2 cellular contexts compared by ENCODE assay signal in genomic region chr2:219452361-219453317, GRCh38.
A peak's percentile ranks its signal among the peaks of the same experiment; 100 is the strongest.
TF ChIP-seq lines count a peak whose summit lies in the region.

No MANE protein-coding gene starts in this region.

TF ChIP-seq in Ishikawa, 13 proteins besides CTCF, POLR2A, EP300 and RAD21:
- TF ChIP-seq FOXM1 (IDR thresholded peaks at IDR 0.05; ENCODE audit: borderline replicate concordance, low read depth) (no peak), NFIC (IDR thresholded peaks at IDR 0.05) (peak; percentile 89), CREB1 (IDR thresholded peaks at IDR 0.05; ENCODE audit: low read depth) (no peak), ZBTB7A (IDR thresholded peaks at IDR 0.05; ENCODE audit: low read depth) (peak; percentile 52; the same call in 1 of the 2 replicates), EGR1 (IDR thresholded peaks at IDR 0.05) (no peak), USF1 (IDR thresholded peaks at IDR 0.05) (no peak), CEBPB (IDR thresholded peaks at IDR 0.05) (no peak), TAF1 (IDR thresholded peaks at IDR 0.05; ENCODE audit: low read depth) (no peak), TCF12 (IDR thresholded peaks at IDR 0.05; ENCODE audit: low read depth) (peak; percentile 48), YY1 (IDR thresholded peaks at IDR 0.05; ENCODE audit: low read depth) (peak; percentile 27; the same call in 1 of the 2 replicates), TEAD4 (IDR thresholded peaks at IDR 0.05) (peak; percentile 35; the same call in 1 of the 2 replicates)
- TF ChIP-seq, protein P1, sequence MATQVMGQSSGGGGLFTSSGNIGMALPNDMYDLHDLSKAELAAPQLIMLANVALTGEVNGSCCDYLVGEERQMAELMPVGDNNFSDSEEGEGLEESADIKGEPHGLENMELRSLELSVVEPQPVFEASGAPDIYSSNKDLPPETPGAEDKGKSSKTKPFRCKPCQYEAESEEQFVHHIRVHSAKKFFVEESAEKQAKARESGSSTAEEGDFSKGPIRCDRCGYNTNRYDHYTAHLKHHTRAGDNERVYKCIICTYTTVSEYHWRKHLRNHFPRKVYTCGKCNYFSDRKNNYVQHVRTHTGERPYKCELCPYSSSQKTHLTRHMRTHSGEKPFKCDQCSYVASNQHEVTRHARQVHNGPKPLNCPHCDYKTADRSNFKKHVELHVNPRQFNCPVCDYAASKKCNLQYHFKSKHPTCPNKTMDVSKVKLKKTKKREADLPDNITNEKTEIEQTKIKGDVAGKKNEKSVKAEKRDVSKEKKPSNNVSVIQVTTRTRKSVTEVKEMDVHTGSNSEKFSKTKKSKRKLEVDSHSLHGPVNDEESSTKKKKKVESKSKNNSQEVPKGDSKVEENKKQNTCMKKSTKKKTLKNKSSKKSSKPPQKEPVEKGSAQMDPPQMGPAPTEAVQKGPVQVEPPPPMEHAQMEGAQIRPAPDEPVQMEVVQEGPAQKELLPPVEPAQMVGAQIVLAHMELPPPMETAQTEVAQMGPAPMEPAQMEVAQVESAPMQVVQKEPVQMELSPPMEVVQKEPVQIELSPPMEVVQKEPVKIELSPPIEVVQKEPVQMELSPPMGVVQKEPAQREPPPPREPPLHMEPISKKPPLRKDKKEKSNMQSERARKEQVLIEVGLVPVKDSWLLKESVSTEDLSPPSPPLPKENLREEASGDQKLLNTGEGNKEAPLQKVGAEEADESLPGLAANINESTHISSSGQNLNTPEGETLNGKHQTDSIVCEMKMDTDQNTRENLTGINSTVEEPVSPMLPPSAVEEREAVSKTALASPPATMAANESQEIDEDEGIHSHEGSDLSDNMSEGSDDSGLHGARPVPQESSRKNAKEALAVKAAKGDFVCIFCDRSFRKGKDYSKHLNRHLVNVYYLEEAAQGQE (IDR thresholded peaks at IDR 0.05; ENCODE audit: low read depth): no peak
- TF ChIP-seq, protein P2, sequence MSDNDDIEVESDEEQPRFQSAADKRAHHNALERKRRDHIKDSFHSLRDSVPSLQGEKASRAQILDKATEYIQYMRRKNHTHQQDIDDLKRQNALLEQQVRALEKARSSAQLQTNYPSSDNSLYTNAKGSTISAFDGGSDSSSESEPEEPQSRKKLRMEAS (IDR thresholded peaks at IDR 0.05): peak; percentile 65

TF ChIP-seq in HepG2, 621 proteins besides CTCF, POLR2A, EP300 and RAD21:
- TF ChIP-seq GLMP (CRISPR knock-in tag; IDR thresholded peaks at IDR 0.05; ENCODE audit: borderline replicate concordance) (no peak), HNRNPK (IDR thresholded peaks at IDR 0.05; ENCODE audit: low read depth, low read length, poor library complexity, severe bottlenecking) (no peak), FOSL2 (CRISPR knock-in tag; IDR thresholded peaks at IDR 0.05) (peak; percentile 55), ZNF780A (CRISPR knock-in tag; IDR thresholded peaks at IDR 0.05) (no peak), ZNF614 (CRISPR knock-in tag; IDR thresholded peaks at IDR 0.05; ENCODE audit: borderline replicate concordance) (no peak), CENPBD1 (CRISPR knock-in tag; IDR thresholded peaks at IDR 0.05; ENCODE audit: borderline replicate concordance, low read depth) (no peak), DNMT1 (CRISPR knock-in tag; IDR thresholded peaks at IDR 0.05) (no peak), EZH2 (conservative IDR thresholded peaks at IDR 0.05; ENCODE audit: low read depth, low read length) (peak; percentile 67)
